Comparison of ENCODE assay signal across 11 cellular contexts in genomic region chr3:34016925-34017592, GRCh38.
DNase-seq lines count a peak whose midpoint lies in the region; ATAC-seq, FAIRE-seq and TF ChIP-seq lines count a peak whose summit lies in the region.
"Had no signal": no experiment of that assay in that cellular context is flagged by ENCODE, and none has a peak within 500 bp of the region (broad histone marks: within the 10 kb centered on the region; RNA-seq: fewer than 3 reads in every experiment).

No MANE protein-coding gene starts in this region.

- no peak overlapping the region for H3K4me3 ChIP-seq in CD8-positive, alpha-beta T cell (ENCODE audit: low read depth, low read length)
- no peak overlapping the region for H3K4me3 ChIP-seq in left lung
- H3K4me3 ChIP-seq: thyroid gland had no signal

- peak; percentile 29 for ATAC-seq in CD8-positive, alpha-beta T cell
- no peak for ATAC-seq in activated T-helper 17 cell treated with anti-CD3 and anti-CD28 coated beads, Interleukin-2, amount 50 U/mL, for 72 hours (replicated peaks)
- ATAC-seq in left lung (no peak), left colon (no peak), HG02642 (IDR thresholded peaks at IDR 0.05; ENCODE audit: poor library complexity, unreplicated experiment) (no peak)

- no peaks in the 10 kb centered on the region for H3K9me3 Mint-ChIP-seq in CD8-positive, alpha-beta T cell
- H3K9me3 Mint-ChIP-seq in activated T-helper 17 cell treated with anti-CD3 and anti-CD28 coated beads, Interleukin-2, amount 50 U/mL, for 72 hours: no peaks in the 10 kb centered on the region

- H3K27me3 ChIP-seq in CD8-positive, alpha-beta T cell (ENCODE audit: insufficient read depth, low read length): no peaks in the 10 kb centered on the region
- H3K27me3 ChIP-seq in left lung: no peaks in the 10 kb centered on the region
- H3K27me3 ChIP-seq: thyroid gland had no signal

- H3K27ac Mint-ChIP-seq in CD8-positive, alpha-beta T cell: peak overlapping the region; percentile 86
- peak overlapping the region; percentile 35 for H3K27ac Mint-ChIP-seq in activated T-helper 17 cell treated with anti-CD3 and anti-CD28 coated beads, Interleukin-2, amount 50 U/mL, for 72 hours

- peak overlapping the region; percentile 68 for H3K4me3 Mint-ChIP-seq in CD8-positive, alpha-beta T cell
- peak overlapping the region; percentile 6 for H3K4me3 Mint-ChIP-seq in activated T-helper 17 cell treated with anti-CD3 and anti-CD28 coated beads, Interleukin-2, amount 50 U/mL, for 72 hours

- peaks cover 2% of the 10 kb centered on the region for H3K27me3 Mint-ChIP-seq in CD8-positive, alpha-beta T cell (ENCODE audit: low read depth)
- H3K27me3 Mint-ChIP-seq in activated T-helper 17 cell treated with anti-CD3 and anti-CD28 coated beads, Interleukin-2, amount 50 U/mL, for 72 hours: peaks cover 4% of the 10 kb centered on the region

- FAIRE-seq in GM19239 (lab: Jason Lieb, UNC): peak; percentile 78
- FAIRE-seq: G401.6 had no signal

- peaks cover 28% of the 10 kb centered on the region for H3K4me1 ChIP-seq in CD8-positive, alpha-beta T cell (ENCODE audit: insufficient read depth, low read length)
- H3K4me1 ChIP-seq in left lung: peaks cover 0 to 3% of the 10 kb centered on the region in 2 donors
- H3K4me1 ChIP-seq: thyroid gland had no signal

- peaks cover 52% of the 10 kb centered on the region for H3K4me1 Mint-ChIP-seq in CD8-positive, alpha-beta T cell (ENCODE audit: low read depth)
- H3K4me1 Mint-ChIP-seq in activated T-helper 17 cell treated with anti-CD3 and anti-CD28 coated beads, Interleukin-2, amount 50 U/mL, for 72 hours: peaks cover 4% of the 10 kb centered on the region

- no peak for TF ChIP-seq CTCF in CD8-positive, alpha-beta T cell (IDR thresholded peaks at IDR 0.05)
- no peak for TF ChIP-seq CTCF in left lung (IDR thresholded peaks at IDR 0.05)

- H3K36me3 ChIP-seq in CD8-positive, alpha-beta T cell (ENCODE audit: insufficient read depth, low read length): no peaks in the 10 kb centered on the region
- no peaks in the 10 kb centered on the region for H3K36me3 ChIP-seq in KOPT-K1 (ENCODE audit: insufficient read depth, low read length)
- H3K36me3 ChIP-seq in left lung: no peaks in the 10 kb centered on the region
- H3K36me3 ChIP-seq: thyroid gland had no signal

- peak in 3 of 7 experiments; percentile 5 to 32 (median 9) for DNase-seq in CD8-positive, alpha-beta T cell
- DNase-seq in GM19239 (ENCODE audit: insufficient read length, low spot score) (no peak), NCI-H526 treated with DMSO at 0.1 percent for 48 hours (lab: John Stamatoyannopoulos, UW) (no peak), left lung (no peak), left colon (no peak)
- DNase-seq: mesendoderm, thyroid gland had no signal

- intact Hi-C loops in CD8-positive, alpha-beta T cell (cut with DNase I, micrococcal nuclease): no loop called here
- intact Hi-C loops in left lung (cut with DNase I): no loop called here
- intact Hi-C loops in left colon (cut with DNase I, micrococcal nuclease): no loop called here

- H3K27ac ChIP-seq in CD8-positive, alpha-beta T cell (ENCODE audit: low read depth, low read length): no peak overlapping the region
- H3K27ac ChIP-seq in KOPT-K1 (ENCODE audit: low read depth, low read length, poor library complexity, severe bottlenecking) (peak overlapping the region; percentile 82), left lung (no peak overlapping the region)
- H3K27ac ChIP-seq: thyroid gland had no signal

- CTCF ChIA-PET in CD8-positive, alpha-beta T cell (lab: Charles Lee): interaction anchor here (0.8 to 1.5 kb wide), 2 partner anchors 7 to 10 kb away, joined by 3 read pairs; no protein-coding TSS in a partner anchor

- H3K36me3 Mint-ChIP-seq in CD8-positive, alpha-beta T cell: no peaks in the 10 kb centered on the region
- H3K36me3 Mint-ChIP-seq in activated T-helper 17 cell treated with anti-CD3 and anti-CD28 coated beads, Interleukin-2, amount 50 U/mL, for 72 hours (ENCODE audit: low read depth): no peaks in the 10 kb centered on the region

- POLR2A ChIA-PET in CD8-positive, alpha-beta T cell (lab: Charles Lee): interaction anchor here (1.1 to 1.7 kb wide), 2 partner anchors 9 to 10 kb away, joined by 3 to 6 read pairs; no protein-coding TSS in a partner anchor

- H3K9me3 ChIP-seq in CD8-positive, alpha-beta T cell (ENCODE audit: low read length): no peaks in the 10 kb centered on the region
- H3K9me3 ChIP-seq in KOPT-K1 (ENCODE audit: insufficient read depth, low read length, poor library complexity, severe bottlenecking) (no peaks in the 10 kb centered on the region), left lung (no peaks in the 10 kb centered on the region)
- H3K9me3 ChIP-seq: thyroid gland had no signal
